In genomic region chr3:61684386-61684785, GRCh38 we compare ENCODE assay signal across 23 cellular contexts.
DNase-seq lines count a peak whose midpoint lies in the region; TF ChIP-seq lines count a peak whose summit lies in the region.
"Had no signal": no experiment of that assay in that cellular context is flagged by ENCODE, and none has a peak within 500 bp of the region (broad histone marks: within the 10 kb centered on the region; RNA-seq: fewer than 3 reads in every experiment).

No MANE protein-coding gene starts in this region.

- intact Hi-C loops in uterus (cut with DNase I; ENCODE audit: low total_unique reads): no loop called here

- H3K4me1 Mint-ChIP-seq in mesothelial cell of epicardium: peaks cover 6% of the 10 kb centered on the region
- no peaks in the 10 kb centered on the region for H3K4me1 Mint-ChIP-seq in activated CD4-positive, alpha-beta memory T cell treated with anti-CD3 and anti-CD28 coated beads, Interleukin-2, amount 10 ng/mL, durations not matched to agents 7 days and 5 days
- H3K4me1 Mint-ChIP-seq: activated CD4-positive, alpha-beta T cell treated with anti-CD3 and anti-CD28 coated beads, Interleukin-2, amount 10 ng/mL, durations not matched to agents 24 days and 14 days; CD4-positive, CD25-positive, alpha-beta regulatory T cell; naive thymus-derived CD4-positive, alpha-beta T cell had no signal

- no peak overlapping the region for H3K9ac ChIP-seq in skeletal muscle tissue (ENCODE audit: low read depth in 1 of 3, low read length in 3 of 3)

- no peaks in the 10 kb centered on the region for H3K27me3 Mint-ChIP-seq in mesothelial cell of epicardium (ENCODE audit: low read depth)
- no peaks in the 10 kb centered on the region for H3K27me3 Mint-ChIP-seq in activated CD4-positive, alpha-beta memory T cell treated with anti-CD3 and anti-CD28 coated beads, Interleukin-2, amount 10 ng/mL, durations not matched to agents 7 days and 5 days
- H3K27me3 Mint-ChIP-seq: CD4-positive, CD25-positive, alpha-beta regulatory T cell; dendritic cell treated with granulocyte-macrophage colony-stimulating factor and Interleukin-4, amounts not matched to agents 40 ng/mL and 50 ng/mL, for 4 days had no signal

- POLR2A ChIA-PET in activated CD4-positive, alpha-beta memory T cell treated with anti-CD3 and anti-CD28 coated beads, Interleukin-2, amount 10 ng/mL, durations not matched to agents 7 days and 5 days (lab: Charles Lee): no interaction called here

- no peak overlapping the region for H3K4me3 ChIP-seq in skeletal muscle tissue (ENCODE audit: low read length in 3 of 3)
- H3K4me3 ChIP-seq in uterus: no peak overlapping the region
- H3K4me3 ChIP-seq: ovary, right lobe of liver, vagina had no signal

- peak; percentile 17 for DNase-seq in Daoy (ENCODE audit: low read depth)
- DNase-seq in astrocyte of the hippocampus (ENCODE audit: low read depth, low spot score): peak; percentile 25
- no peak for DNase-seq in mesothelial cell of epicardium (ENCODE audit: low spot score in 2 of 2, unreplicated experiment in 2 of 2)
- DNase-seq in uterus: no peak
- no peak for DNase-seq in amygdala (lab: John Stamatoyannopoulos, UW)
- no peak for DNase-seq in T-helper 2 cell
- DNase-seq in activated CD4-positive, alpha-beta memory T cell treated with anti-CD3 and anti-CD28 coated beads, Interleukin-2, amount 10 ng/mL, durations not matched to agents 7 days and 5 days: no peak
- DNase-seq: activated CD4-positive, alpha-beta T cell treated with anti-CD3 and anti-CD28 coated beads, Interleukin-2, amount 10 ng/mL, durations not matched to agents 24 days and 14 days; activated naive CD4-positive, alpha-beta T cell treated with Interleukin-2 at 50 U/mL for 16 hours; activated T-cell treated with anti-CD3 and anti-CD28 coated beads, Interleukin-2, amount 50 U/mL, for 48 hours; caudate nucleus; CD4-positive, CD25-positive, alpha-beta regulatory T cell; Kasumi-1; naive thymus-derived CD4-positive, alpha-beta T cell; NCI-H1694 treated with DMSO at 0.1 percent for 48 hours; NCI-H2171 treated with DMSO at 0.1 percent for 48 hours; ovary; right lobe of liver had no signal

- peak overlapping the region; percentile 49 for H3K27ac ChIP-seq in skeletal muscle tissue (ENCODE audit: low read depth, low read length)
- H3K27ac ChIP-seq in uterus: no peak overlapping the region
- H3K27ac ChIP-seq: HL-60, ovary, right lobe of liver, vagina had no signal

- H3K27me3 ChIP-seq in skeletal muscle tissue (ENCODE audit: control insufficient read depth in 3 of 3, insufficient read depth in 3 of 3, low read length in 3 of 3) (no peaks in the 10 kb centered on the region), uterus (no peaks in the 10 kb centered on the region)
- H3K27me3 ChIP-seq: ovary, right lobe of liver, vagina had no signal

- no peaks in the 10 kb centered on the region for H3K9me3 ChIP-seq in skeletal muscle tissue (ENCODE audit: control insufficient read depth in 3 of 3, low read length in 3 of 3)
- H3K9me3 ChIP-seq in uterus: no peaks in the 10 kb centered on the region
- H3K9me3 ChIP-seq: ovary, right lobe of liver, vagina had no signal

- CTCF ChIA-PET in activated CD4-positive, alpha-beta memory T cell treated with anti-CD3 and anti-CD28 coated beads, Interleukin-2, amount 10 ng/mL, durations not matched to agents 7 days and 5 days (lab: Charles Lee): no interaction called here

- H3K36me3 Mint-ChIP-seq in mesothelial cell of epicardium: no peaks in the 10 kb centered on the region
- H3K36me3 Mint-ChIP-seq in activated CD4-positive, alpha-beta memory T cell treated with anti-CD3 and anti-CD28 coated beads, Interleukin-2, amount 10 ng/mL, durations not matched to agents 7 days and 5 days (ENCODE audit: low read depth): no peaks in the 10 kb centered on the region
- H3K36me3 Mint-ChIP-seq: CD4-positive, CD25-positive, alpha-beta regulatory T cell; naive thymus-derived CD4-positive, alpha-beta T cell had no signal

- H3K4me1 ChIP-seq in skeletal muscle tissue (ENCODE audit: control insufficient read depth in 3 of 3, insufficient read depth in 3 of 3, low read length in 3 of 3): peaks cover 21 to 33% (median 24%) of the 10 kb centered on the region in 3 donors
- H3K4me1 ChIP-seq in uterus: no peaks in the 10 kb centered on the region

- H3K36me3 ChIP-seq in skeletal muscle tissue (ENCODE audit: control insufficient read depth in 3 of 3, insufficient read depth in 3 of 3, low read length in 3 of 3): no peaks in the 10 kb centered on the region
- H3K36me3 ChIP-seq in uterus: no peaks in the 10 kb centered on the region
- H3K36me3 ChIP-seq: ovary, right lobe of liver, vagina had no signal

- no peak for TF ChIP-seq POLR2A in uterus (IDR thresholded peaks at IDR 0.05)

- no peaks in the 10 kb centered on the region for H3K9me3 Mint-ChIP-seq in mesothelial cell of epicardium
- no peaks in the 10 kb centered on the region for H3K9me3 Mint-ChIP-seq in activated CD4-positive, alpha-beta memory T cell treated with anti-CD3 and anti-CD28 coated beads, Interleukin-2, amount 10 ng/mL, durations not matched to agents 7 days and 5 days
- H3K9me3 Mint-ChIP-seq: activated CD4-positive, alpha-beta T cell treated with anti-CD3 and anti-CD28 coated beads, Interleukin-2, amount 10 ng/mL, durations not matched to agents 24 days and 14 days; dendritic cell treated with granulocyte-macrophage colony-stimulating factor and Interleukin-4, amounts not matched to agents 40 ng/mL and 50 ng/mL, for 4 days; naive thymus-derived CD4-positive, alpha-beta T cell; T-helper 1 cell treated with Interleukin-12 subunit alpha and Interleukin-12 subunit beta and Interleukin-4 antibody, amounts not matched to agents 30 μg/mL and 1 μg/mL, for 36 hours had no signal

- H3K4me3 Mint-ChIP-seq in mesothelial cell of epicardium: no peak overlapping the region
- H3K4me3 Mint-ChIP-seq in activated CD4-positive, alpha-beta memory T cell treated with anti-CD3 and anti-CD28 coated beads, Interleukin-2, amount 10 ng/mL, durations not matched to agents 7 days and 5 days: no peak overlapping the region
- H3K4me3 Mint-ChIP-seq: activated CD4-positive, alpha-beta T cell treated with anti-CD3 and anti-CD28 coated beads, Interleukin-2, amount 10 ng/mL, durations not matched to agents 24 days and 14 days; CD4-positive, CD25-positive, alpha-beta regulatory T cell; dendritic cell treated with granulocyte-macrophage colony-stimulating factor and Interleukin-4, amounts not matched to agents 40 ng/mL and 50 ng/mL, for 4 days; naive thymus-derived CD4-positive, alpha-beta T cell; T-helper 1 cell treated with Interleukin-12 subunit alpha and Interleukin-12 subunit beta and Interleukin-4 antibody, amounts not matched to agents 30 μg/mL and 1 μg/mL, for 36 hours had no signal

- peak overlapping the region; percentile 45 for H3K27ac Mint-ChIP-seq in mesothelial cell of epicardium
- H3K27ac Mint-ChIP-seq in activated CD4-positive, alpha-beta memory T cell treated with anti-CD3 and anti-CD28 coated beads, Interleukin-2, amount 10 ng/mL, durations not matched to agents 7 days and 5 days: no peak overlapping the region
- H3K27ac Mint-ChIP-seq: activated CD4-positive, alpha-beta T cell treated with anti-CD3 and anti-CD28 coated beads, Interleukin-2, amount 10 ng/mL, durations not matched to agents 24 days and 14 days; CD4-positive, CD25-positive, alpha-beta regulatory T cell; dendritic cell treated with granulocyte-macrophage colony-stimulating factor and Interleukin-4, amounts not matched to agents 40 ng/mL and 50 ng/mL, for 4 days; naive thymus-derived CD4-positive, alpha-beta T cell; T-helper 1 cell treated with Interleukin-12 subunit alpha and Interleukin-12 subunit beta and Interleukin-4 antibody, amounts not matched to agents 30 μg/mL and 1 μg/mL, for 36 hours had no signal

- TF ChIP-seq CTCF in mesothelial cell of epicardium (IDR thresholded peaks at IDR 0.05; ENCODE audit: unreplicated experiment) (no peak), uterus (IDR thresholded peaks at IDR 0.05) (no peak)

Comparison
In these comparisons a context has a peak if more than half of its experiments do, and no peak if none do; other contexts are left out.
1. DNase-seq: peak in Daoy (single experiment) and astrocyte of the hippocampus (single experiment); none in mesothelial cell of epicardium (0 of 2), uterus (0 of 2), amygdala (0 of 56), T-helper 2 cell (0 of 5) and activated CD4-positive, alpha-beta memory T cell treated with anti-CD3 and anti-CD28 coated beads, Interleukin-2, amount 10 ng/mL, durations not matched to agents 7 days and 5 days (single experiment).